ENCODE assay signal across 9 cellular contexts in the genomic region with DNA sequence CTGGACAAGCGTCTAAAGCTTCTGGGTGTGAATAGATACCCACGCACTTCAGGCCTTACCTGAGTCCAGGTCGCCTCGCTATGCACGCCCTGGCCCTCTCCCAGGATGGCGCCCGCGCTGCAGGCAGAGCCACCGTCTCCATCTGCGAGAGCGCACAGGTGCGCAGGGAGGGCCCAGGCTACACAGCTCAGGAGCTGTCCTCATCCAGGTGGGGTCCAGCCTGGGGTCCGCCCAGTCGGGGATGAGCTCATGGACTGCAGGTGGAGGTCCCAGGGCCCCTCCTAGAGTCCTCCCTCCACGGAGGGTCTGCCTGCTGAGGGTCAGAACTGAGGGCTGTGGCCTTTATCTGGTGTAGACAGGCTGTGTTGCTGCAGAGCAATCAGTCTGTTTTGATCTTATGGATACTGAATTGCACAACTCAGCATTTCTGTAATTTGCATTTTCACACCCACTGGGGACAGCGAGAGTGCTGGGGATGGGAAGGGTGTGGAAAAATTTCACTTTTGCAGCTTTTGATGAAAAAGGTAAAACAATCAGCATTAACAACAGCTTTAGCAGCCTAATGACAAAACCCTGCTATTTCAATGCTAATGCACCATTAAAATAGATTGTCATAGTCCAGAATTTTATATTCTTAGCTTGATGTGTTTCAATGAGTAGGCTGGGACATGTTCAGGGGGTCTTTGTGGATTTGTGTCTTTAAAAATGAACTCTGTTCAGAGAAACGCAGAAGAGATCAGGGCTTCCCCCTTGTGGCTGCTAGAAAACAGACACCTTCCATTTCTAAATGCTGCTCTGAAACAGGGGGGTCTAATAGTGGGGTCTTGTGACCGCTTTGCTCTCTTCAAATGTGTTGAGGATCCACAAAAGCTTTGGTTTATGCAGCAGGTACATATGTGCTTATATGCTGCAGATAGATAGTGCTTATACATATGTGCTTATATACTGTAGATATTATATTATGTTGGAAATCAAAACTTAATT.
DNase-seq lines count a peak whose midpoint lies in the region; TF ChIP-seq lines count a peak whose summit lies in the region.
"Had no signal": no experiment of that assay in that cellular context is flagged by ENCODE, and none has a peak within 500 bp of the region (broad histone marks: within the 10 kb centered on the region; RNA-seq: fewer than 3 reads in every experiment).

No MANE protein-coding gene starts in this region.

- H3K9me3 ChIP-seq in ES-I3 (ENCODE audit: control insufficient read depth, insufficient read depth, low read length) (no peaks in the 10 kb centered on the region), neural cell (ENCODE audit: low read length) (no peaks in the 10 kb centered on the region)
- H3K9me3 ChIP-seq: HAP-1 had no signal

- H3K4me1 Mint-ChIP-seq in T-helper 2 cell treated with Interferon-gamma antibody and Interleukin-4, amounts not matched to agents 5 μg/mL and 100 μg/mL, for 36 hours (ENCODE audit: low read depth), result peaks cover 2% of the 10 kb centered on the region

- no peaks in the 10 kb centered on the region for H3K79me2 ChIP-seq in neural cell (replicated peaks; ENCODE audit: insufficient read depth, low read length)

- peaks cover 34% of the 10 kb centered on the region for H3K27me3 Mint-ChIP-seq in T-helper 2 cell treated with Interferon-gamma antibody and Interleukin-4, amounts not matched to agents 5 μg/mL and 100 μg/mL, for 36 hours (ENCODE audit: low read depth)

- no peak overlapping the region for H2AFZ ChIP-seq in neural cell (ENCODE audit: low read depth, low read length)

- no peaks in the 10 kb centered on the region for H3K36me3 Mint-ChIP-seq in T-helper 2 cell treated with Interferon-gamma antibody and Interleukin-4, amounts not matched to agents 5 μg/mL and 100 μg/mL, for 36 hours (ENCODE audit: low read depth)

- no peaks in the 10 kb centered on the region for H3F3A ChIP-seq in neural cell (ENCODE audit: insufficient read depth, low read length, poor library complexity, severe bottlenecking)

- in situ Hi-C loops in brain microvascular endothelial cell (cut with HindIII; ENCODE audit: low pct_ligation_motif_present, low sequenced_read_pairs), result no loop called here

- DNase-seq in brain microvascular endothelial cell (no peak), 8988T (no peak), DMS79 treated with DMSO at 0.1 percent for 48 hours (lab: John Stamatoyannopoulos, UW) (no peak)
- no peak for DNase-seq in T-helper 2 cell treated with Interferon-gamma antibody and Interleukin-4, amounts not matched to agents 5 μg/mL and 100 μg/mL, for 36 hours (ENCODE audit: low spot score)

- no peaks in the 10 kb centered on the region for H4K20me1 ChIP-seq in neural cell (ENCODE audit: insufficient read depth)

- no peak overlapping the region for H3K4me2 ChIP-seq in neural cell (ENCODE audit: low read length)

- H3K27ac ChIP-seq in brain microvascular endothelial cell (no peak overlapping the region), neural cell (ENCODE audit: low read length) (no peak overlapping the region)
- H3K27ac ChIP-seq: coronary artery had no signal

- H3K36me3 ChIP-seq in ES-I3 (ENCODE audit: insufficient read depth, low read length) (no peaks in the 10 kb centered on the region), brain microvascular endothelial cell (replicated peaks) (no peaks in the 10 kb centered on the region), neural cell (ENCODE audit: insufficient read depth, low read length) (no peaks in the 10 kb centered on the region)
- H3K36me3 ChIP-seq: HAP-1 had no signal

- H3K27me3 ChIP-seq in brain microvascular endothelial cell (replicated peaks) (no peaks in the 10 kb centered on the region), neural cell (ENCODE audit: insufficient read depth, low read depth, low read length) (peaks cover 4% of the 10 kb centered on the region)

- no peaks in the 10 kb centered on the region for H3K9me3 Mint-ChIP-seq in T-helper 2 cell treated with Interferon-gamma antibody and Interleukin-4, amounts not matched to agents 5 μg/mL and 100 μg/mL, for 36 hours

- H3K9ac ChIP-seq in ES-I3 (ENCODE audit: low read depth, low read length) (peak overlapping the region; percentile 42; the same call in 1 of the 2 replicates), neural cell (ENCODE audit: low read length) (no peak overlapping the region)

- no peak overlapping the region for H3K27ac Mint-ChIP-seq in T-helper 2 cell treated with Interferon-gamma antibody and Interleukin-4, amounts not matched to agents 5 μg/mL and 100 μg/mL, for 36 hours

- TF ChIP-seq RAD21 in neural cell (conservative IDR thresholded peaks at IDR 0.05), result no peak

- peak; percentile 36; the same call in 1 of the 2 replicates for TF ChIP-seq CTCF in LNCAP (IDR thresholded peaks at IDR 0.05)
- peak; percentile 55 for TF ChIP-seq CTCF in brain microvascular endothelial cell (IDR thresholded peaks at IDR 0.05; ENCODE audit: low read depth, low read length, missing control alignments)
- peak; percentile 61 for TF ChIP-seq CTCF in neural cell (IDR thresholded peaks at IDR 0.05; ENCODE audit: poor library complexity, severe bottlenecking)

- no peaks in the 10 kb centered on the region for H3K4me1 ChIP-seq in ES-I3 (ENCODE audit: insufficient read depth, low read length)
- H3K4me1 ChIP-seq: HAP-1 had no signal

- no peak overlapping the region for H3K4me3 Mint-ChIP-seq in T-helper 2 cell treated with Interferon-gamma antibody and Interleukin-4, amounts not matched to agents 5 μg/mL and 100 μg/mL, for 36 hours

- no peak for TF ChIP-seq EP300 in neural cell (conservative IDR thresholded peaks at IDR 0.05; ENCODE audit: poor library complexity, severe bottlenecking)

- H3K9me2 ChIP-seq in neural cell (ENCODE audit: insufficient read depth, low read length), result no peaks in the 10 kb centered on the region

- H3K4me3 ChIP-seq in brain microvascular endothelial cell (ENCODE audit: low read depth, low read length) (no peak overlapping the region), neural cell (ENCODE audit: low read length) (no peak overlapping the region)
- H3K4me3 ChIP-seq: coronary artery, HAP-1 had no signal

TF ChIP-seq in neural cell, 6 proteins besides CTCF, POLR2A, EP300 and RAD21:
- TF ChIP-seq POLR2AphosphoS5 (IDR thresholded peaks at IDR 0.05) (no peak), SMC3 (conservative IDR thresholded peaks at IDR 0.05; ENCODE audit: poor library complexity) (no peak), TAF1 (IDR thresholded peaks at IDR 0.05; ENCODE audit: low read depth) (no peak), EZH2 (IDR thresholded peaks at IDR 0.05; ENCODE audit: borderline replicate concordance, insufficient read depth, low read length, poor library complexity, severe bottlenecking) (no peak), MXI1 (conservative IDR thresholded peaks at IDR 0.05; ENCODE audit: poor library complexity, severe bottlenecking) (no peak)
- TF ChIP-seq, protein P1, sequence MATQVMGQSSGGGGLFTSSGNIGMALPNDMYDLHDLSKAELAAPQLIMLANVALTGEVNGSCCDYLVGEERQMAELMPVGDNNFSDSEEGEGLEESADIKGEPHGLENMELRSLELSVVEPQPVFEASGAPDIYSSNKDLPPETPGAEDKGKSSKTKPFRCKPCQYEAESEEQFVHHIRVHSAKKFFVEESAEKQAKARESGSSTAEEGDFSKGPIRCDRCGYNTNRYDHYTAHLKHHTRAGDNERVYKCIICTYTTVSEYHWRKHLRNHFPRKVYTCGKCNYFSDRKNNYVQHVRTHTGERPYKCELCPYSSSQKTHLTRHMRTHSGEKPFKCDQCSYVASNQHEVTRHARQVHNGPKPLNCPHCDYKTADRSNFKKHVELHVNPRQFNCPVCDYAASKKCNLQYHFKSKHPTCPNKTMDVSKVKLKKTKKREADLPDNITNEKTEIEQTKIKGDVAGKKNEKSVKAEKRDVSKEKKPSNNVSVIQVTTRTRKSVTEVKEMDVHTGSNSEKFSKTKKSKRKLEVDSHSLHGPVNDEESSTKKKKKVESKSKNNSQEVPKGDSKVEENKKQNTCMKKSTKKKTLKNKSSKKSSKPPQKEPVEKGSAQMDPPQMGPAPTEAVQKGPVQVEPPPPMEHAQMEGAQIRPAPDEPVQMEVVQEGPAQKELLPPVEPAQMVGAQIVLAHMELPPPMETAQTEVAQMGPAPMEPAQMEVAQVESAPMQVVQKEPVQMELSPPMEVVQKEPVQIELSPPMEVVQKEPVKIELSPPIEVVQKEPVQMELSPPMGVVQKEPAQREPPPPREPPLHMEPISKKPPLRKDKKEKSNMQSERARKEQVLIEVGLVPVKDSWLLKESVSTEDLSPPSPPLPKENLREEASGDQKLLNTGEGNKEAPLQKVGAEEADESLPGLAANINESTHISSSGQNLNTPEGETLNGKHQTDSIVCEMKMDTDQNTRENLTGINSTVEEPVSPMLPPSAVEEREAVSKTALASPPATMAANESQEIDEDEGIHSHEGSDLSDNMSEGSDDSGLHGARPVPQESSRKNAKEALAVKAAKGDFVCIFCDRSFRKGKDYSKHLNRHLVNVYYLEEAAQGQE (IDR thresholded peaks at IDR 0.05; ENCODE audit: borderline replicate concordance), result no peak
